ENCODE assay signal across 1 cellular context in genomic region chr15:66997212-66997611, GRCh38.
TF ChIP-seq lines count a peak whose summit lies in the region.

No MANE protein-coding gene starts in this region.

TF ChIP-seq in SK-N-SH, 30 proteins besides CTCF, POLR2A, EP300 and RAD21 (continued from another document):
- TF ChIP-seq GABPA (IDR thresholded peaks at IDR 0.05; ENCODE audit: low read depth), result no peak
- TF ChIP-seq ZBTB33 (IDR thresholded peaks at IDR 0.05; ENCODE audit: borderline replicate concordance, low read depth), result 0 out of 2 replicates have a peak, but pooled peaks have one; percentile 35
- TF ChIP-seq RCOR1 (IDR thresholded peaks at IDR 0.05; ENCODE audit: low read length), result no peak
- no peak for TF ChIP-seq NRF1 (IDR thresholded peaks at IDR 0.05; ENCODE audit: low read depth, low read length)
- TF ChIP-seq MXI1 (IDR thresholded peaks at IDR 0.05; ENCODE audit: low read depth, low read length), result no peak
- no peak for TF ChIP-seq RFX5 (IDR thresholded peaks at IDR 0.05; ENCODE audit: low read length)
- TF ChIP-seq TAF1 (IDR thresholded peaks at IDR 0.05; ENCODE audit: borderline replicate concordance, low read depth, low read length), result no peak
- peak; percentile 53 for TF ChIP-seq RXRA (IDR thresholded peaks at IDR 0.05; ENCODE audit: borderline replicate concordance, low read depth)
- TF ChIP-seq MEF2A (IDR thresholded peaks at IDR 0.05; ENCODE audit: borderline replicate concordance, low read depth), result peak; percentile 84
- TF ChIP-seq FOXJ3 (CRISPR knock-in tag; IDR thresholded peaks at IDR 0.05), result no peak
- no peak for TF ChIP-seq SMC3 (IDR thresholded peaks at IDR 0.05; ENCODE audit: low read depth, low read length)
